In the genomic region with DNA sequence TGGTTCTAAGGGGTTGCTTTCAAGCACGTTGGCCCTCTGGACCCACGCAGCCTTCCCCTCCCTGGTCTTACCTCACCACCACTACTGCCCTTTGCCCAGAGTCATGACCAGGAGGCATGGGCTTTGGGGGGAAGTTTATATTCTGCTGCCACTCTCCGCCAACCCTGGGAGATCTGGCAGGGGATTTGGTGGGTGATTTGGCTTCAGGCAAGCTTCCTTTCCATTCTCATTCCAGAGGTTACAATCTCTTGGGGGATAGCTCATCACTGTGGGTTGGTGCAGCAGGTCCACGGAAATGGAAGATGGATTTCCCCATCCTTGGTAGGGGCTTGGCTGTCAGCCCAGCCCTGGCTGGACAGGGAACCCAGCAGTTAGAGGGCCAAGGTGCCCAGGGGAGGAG, we compare ENCODE assay signal across 39 cellular contexts. TPM values are rescaled to one million over a fixed set of nuclear protein-coding genes. Genes with fewer than 3 reads are reported as not detected.
"Had no signal": no experiment of that assay in that cellular context is flagged by ENCODE, and none has a peak within 500 bp of the region (broad histone marks: within the 10 kb centered on the region; RNA-seq: fewer than 3 reads in every experiment).

No MANE protein-coding gene starts in this region.

- H3K4me1 ChIP-seq: ascending aorta had no signal

- H3K27me3 ChIP-seq: ascending aorta had no signal

- H3K27me3 Mint-ChIP-seq: activated CD4-positive, alpha-beta memory T cell treated with anti-CD3 and anti-CD28 coated beads for 36 hours; activated naive CD4-positive, alpha-beta T cell treated with anti-CD3 and anti-CD28 coated beads, Interleukin-2, amount 50 U/mL, for 24 hours had no signal

- H3K9me3 Mint-ChIP-seq: activated B cell treated with CpG ODN at 0.5 μM for 24 hours; activated CD4-positive, alpha-beta memory T cell treated with anti-CD3 and anti-CD28 coated beads for 36 hours; activated CD4-positive, alpha-beta T cell treated with anti-CD3 and anti-CD28 coated beads, Interleukin-2, amount 10 ng/mL, durations not matched to agents 24 days and 14 days; activated CD8-positive, alpha-beta T cell treated with anti-CD3 and anti-CD28 coated beads for 36 hours; activated naive CD4-positive, alpha-beta T cell treated with anti-CD3 and anti-CD28 coated beads, Interleukin-2, amount 10 ng/mL, durations not matched to agents 7 days and 5 days; activated naive CD4-positive, alpha-beta T cell treated with anti-CD3 and anti-CD28 coated beads, Interleukin-2, amount 50 U/mL, for 24 hours; activated naive CD8-positive, alpha-beta T cell treated with anti-CD3 and anti-CD28 coated beads, Interleukin-2, amount 10 ng/mL, durations not matched to agents 7 days and 5 days; activated naive CD8-positive, alpha-beta T cell treated with anti-CD3 and anti-CD28 coated beads, Interleukin-2, amount 50 U/mL, for 24 hours; activated T-helper 2 cell treated with anti-CD3 and anti-CD28 coated beads, Interferon-gamma antibody, Interleukin-2, Interleukin-4, amounts not matched to agents 10 μg/mL and 5 μg/mL and 100 μg/mL, durations not matched to agents 14 hours and 24 hours and 36 hours; central memory CD8-positive, alpha-beta T cell; T-helper 1 cell treated with Interleukin-12 subunit alpha and Interleukin-12 subunit beta and Interleukin-4 antibody, amounts not matched to agents 30 μg/mL and 1 μg/mL, for 36 hours; T-helper 2 cell treated with Interferon-gamma antibody and Interleukin-4, amounts not matched to agents 5 μg/mL and 100 μg/mL, for 36 hours had no signal

- FAIRE-seq: bronchial epithelial cell, TTC549 had no signal

- H3K4me3 Mint-ChIP-seq: activated B cell treated with CpG ODN at 0.5 μM for 24 hours; activated CD4-positive, alpha-beta memory T cell treated with anti-CD3 and anti-CD28 coated beads for 36 hours; activated CD4-positive, alpha-beta T cell treated with anti-CD3 and anti-CD28 coated beads, Interleukin-2, amount 10 ng/mL, durations not matched to agents 24 days and 14 days; activated CD8-positive, alpha-beta T cell treated with anti-CD3 and anti-CD28 coated beads for 36 hours; activated naive CD4-positive, alpha-beta T cell treated with anti-CD3 and anti-CD28 coated beads, Interleukin-2, amount 10 ng/mL, durations not matched to agents 7 days and 5 days; activated naive CD4-positive, alpha-beta T cell treated with anti-CD3 and anti-CD28 coated beads, Interleukin-2, amount 50 U/mL, for 24 hours; activated naive CD8-positive, alpha-beta T cell; activated naive CD8-positive, alpha-beta T cell treated with anti-CD3 and anti-CD28 coated beads, Interleukin-2, amount 10 ng/mL, durations not matched to agents 7 days and 5 days; activated naive CD8-positive, alpha-beta T cell treated with anti-CD3 and anti-CD28 coated beads, Interleukin-2, amount 50 U/mL, for 24 hours; brain; central memory CD8-positive, alpha-beta T cell; T-helper 1 cell treated with Interleukin-12 subunit alpha and Interleukin-12 subunit beta and Interleukin-4 antibody, amounts not matched to agents 30 μg/mL and 1 μg/mL, for 36 hours; T-helper 2 cell treated with Interferon-gamma antibody and Interleukin-4, amounts not matched to agents 5 μg/mL and 100 μg/mL, for 36 hours had no signal

- DNase-seq: activated B cell treated with CpG ODN at 0.5 μM for 24 hours; activated CD4-positive, alpha-beta memory T cell treated with anti-CD3 and anti-CD28 coated beads for 36 hours; activated CD4-positive, alpha-beta T cell treated with anti-CD3 and anti-CD28 coated beads for 4 hours; activated CD4-positive, alpha-beta T cell treated with anti-CD3 and anti-CD28 coated beads, Interleukin-2, amount 10 ng/mL, durations not matched to agents 24 days and 14 days; activated CD4-positive, alpha-beta T cell treated with anti-CD3 and anti-CD28 coated beads, Interleukin-2, amount 50 U/mL, for 1 hour; activated CD4-positive, alpha-beta T cell treated with anti-CD3 and anti-CD28 coated beads, Interleukin-2, amount 50 U/mL, for 4 hours; activated CD4-positive, CD25-positive, alpha-beta regulatory T cell treated with anti-CD3 and anti-CD28 coated beads, Interleukin-2, amount 50 U/mL, for 72 hours; activated CD8-positive, alpha-beta memory T cell treated with anti-CD3 and anti-CD28 coated beads, Interleukin-2, amount 50 U/mL, for 4 hours; activated CD8-positive, alpha-beta T cell treated with anti-CD3 and anti-CD28 coated beads for 36 hours; activated effector memory CD4-positive, alpha-beta T cell treated with Interleukin-2 at 50 U/mL for 16 hours; activated gamma-delta T cell; activated naive CD4-positive, alpha-beta T cell treated with anti-CD3 and anti-CD28 coated beads, Interleukin-2, amount 10 ng/mL, durations not matched to agents 7 days and 5 days; activated naive CD4-positive, alpha-beta T cell treated with Interleukin-2 at 50 U/mL for 16 hours; activated naive CD8-positive, alpha-beta T cell treated with anti-CD3 and anti-CD28 coated beads, Interleukin-2, amount 10 ng/mL, durations not matched to agents 7 days and 5 days; activated naive CD8-positive, alpha-beta T cell treated with anti-CD3 and anti-CD28 coated beads, Interleukin-2, amount 50 U/mL, for 24 hours; activated T-cell treated with anti-CD3 and anti-CD28 coated beads for 4 hours; activated T-cell treated with anti-CD3 and anti-CD28 coated beads, Interleukin-2, amount 50 U/mL, for 1 hour; activated T-cell treated with anti-CD3 and anti-CD28 coated beads, Interleukin-2, amount 50 U/mL, for 48 hours; amygdala; anterior cingulate cortex; caudate nucleus; cerebellar nuclear complex; T-helper 1 cell; T-helper 2 cell; T-helper 9 cell had no signal

- H3K36me3 Mint-ChIP-seq: activated CD4-positive, alpha-beta memory T cell treated with anti-CD3 and anti-CD28 coated beads for 36 hours; activated naive CD4-positive, alpha-beta T cell treated with anti-CD3 and anti-CD28 coated beads, Interleukin-2, amount 10 ng/mL, durations not matched to agents 7 days and 5 days; activated naive CD4-positive, alpha-beta T cell treated with anti-CD3 and anti-CD28 coated beads, Interleukin-2, amount 50 U/mL, for 24 hours; activated naive CD8-positive, alpha-beta T cell; activated naive CD8-positive, alpha-beta T cell treated with anti-CD3 and anti-CD28 coated beads, Interleukin-2, amount 10 ng/mL, durations not matched to agents 7 days and 5 days; brain had no signal

- ATAC-seq: activated CD8-positive, alpha-beta T cell treated with anti-CD3 and anti-CD28 coated beads for 36 hours; activated naive CD8-positive, alpha-beta T cell treated with anti-CD3 and anti-CD28 coated beads, Interleukin-2, amount 50 U/mL, for 24 hours had no signal

- H3K36me3 ChIP-seq: ascending aorta, cardiac muscle cell had no signal

- H3K4me1 Mint-ChIP-seq: activated B cell treated with CpG ODN at 0.5 μM for 24 hours; activated CD4-positive, alpha-beta T cell treated with anti-CD3 and anti-CD28 coated beads, Interleukin-2, amount 10 ng/mL, durations not matched to agents 24 days and 14 days; activated naive CD4-positive, alpha-beta T cell treated with anti-CD3 and anti-CD28 coated beads, Interleukin-2, amount 10 ng/mL, durations not matched to agents 7 days and 5 days; activated naive CD4-positive, alpha-beta T cell treated with anti-CD3 and anti-CD28 coated beads, Interleukin-2, amount 50 U/mL, for 24 hours; activated naive CD8-positive, alpha-beta T cell treated with anti-CD3 and anti-CD28 coated beads, Interleukin-2, amount 10 ng/mL, durations not matched to agents 7 days and 5 days; activated naive CD8-positive, alpha-beta T cell treated with anti-CD3 and anti-CD28 coated beads, Interleukin-2, amount 50 U/mL, for 24 hours; brain; central memory CD8-positive, alpha-beta T cell had no signal

- H3K27ac ChIP-seq: ascending aorta, cardiac muscle cell, VCaP had no signal

- H3K4me3 ChIP-seq: ascending aorta, cardiac muscle cell had no signal

- H3K9me3 ChIP-seq: ascending aorta had no signal

RNA-seq across cellular contexts. Expression of a gene that starts 6.3 kb away (rescaled TPM):
- total RNA-seq: activated B cell treated with CpG ODN at 0.5 μM for 24 hours; activated CD4-positive, alpha-beta memory T cell treated with anti-CD3 and anti-CD28 coated beads for 36 hours; activated CD4-positive, alpha-beta T cell treated with anti-CD3 and anti-CD28 coated beads, Interleukin-2, amount 10 ng/mL, durations not matched to agents 24 days and 14 days; activated CD8-positive, alpha-beta memory T cell treated with anti-CD3 and anti-CD28 coated beads for 36 hours; activated CD8-positive, alpha-beta T cell treated with anti-CD3 and anti-CD28 coated beads for 36 hours; activated naive CD8-positive, alpha-beta T cell treated with anti-CD3 and anti-CD28 coated beads, Interleukin-2, amount 10 ng/mL, durations not matched to agents 7 days and 5 days; activated T-helper 2 cell treated with anti-CD3 and anti-CD28 coated beads, Interferon-gamma antibody, Interleukin-2, Interleukin-4, amounts not matched to agents 10 μg/mL and 5 μg/mL and 100 μg/mL, durations not matched to agents 14 hours and 24 hours and 36 hours; ascending aorta; bronchial epithelial cell had no signal
- polyA plus RNA-seq: cardiac muscle cell had no signal

RNA-seq across cellular contexts. Expression of a gene that starts 46.7 kb away (rescaled TPM):
- total RNA-seq: activated B cell treated with CpG ODN at 0.5 μM for 24 hours; activated CD4-positive, alpha-beta memory T cell treated with anti-CD3 and anti-CD28 coated beads for 36 hours; activated CD8-positive, alpha-beta memory T cell treated with anti-CD3 and anti-CD28 coated beads for 36 hours; activated CD8-positive, alpha-beta T cell treated with anti-CD3 and anti-CD28 coated beads for 36 hours; activated naive CD8-positive, alpha-beta T cell treated with anti-CD3 and anti-CD28 coated beads, Interleukin-2, amount 10 ng/mL, durations not matched to agents 7 days and 5 days; activated T-helper 2 cell treated with anti-CD3 and anti-CD28 coated beads, Interferon-gamma antibody, Interleukin-2, Interleukin-4, amounts not matched to agents 10 μg/mL and 5 μg/mL and 100 μg/mL, durations not matched to agents 14 hours and 24 hours and 36 hours; ascending aorta; bronchial epithelial cell; cardiac muscle cell had no signal
- polyA plus RNA-seq: adipose tissue, cardiac muscle cell had no signal
